ENCODE assay signal across 24 cellular contexts in genomic region chr7:75573477-75574019, GRCh38.
DNase-seq lines count a peak whose midpoint lies in the region; ATAC-seq, FAIRE-seq and TF ChIP-seq lines count a peak whose summit lies in the region.
"Had no signal": no experiment of that assay in that cellular context is flagged by ENCODE, and none has a peak within 500 bp of the region (broad histone marks: within the 10 kb centered on the region; RNA-seq: fewer than 3 reads in every experiment).

No MANE protein-coding gene starts in this region.

- FAIRE-seq in D721Med (lab: Jason Lieb, UNC) = no peak
- FAIRE-seq: G401.6, GM12892, HTR-8/SVneo had no signal

- DNase-seq in Right ventricle myocardium inferior (ENCODE audit: missing footprints) = peak; percentile 55
- no peak for DNase-seq in right cardiac atrium
- no peak for DNase-seq in caudate nucleus (lab: John Stamatoyannopoulos, UW)
- peak; percentile 61 for DNase-seq in kidney tubule cell (ENCODE audit: low spot score)
- peak; percentile 56 to 84 for DNase-seq in thyroid gland
- DNase-seq in D721Med (ENCODE audit: insufficient read length, low spot score) = no peak
- no peak for DNase-seq in pons (ENCODE audit: low spot score)
- DNase-seq: 8988T; AML-193; Calu3; CD8-positive, alpha-beta T cell; Karpas-422; MG63; NCI-H1048; NCI-H1417 treated with DMSO at 0.1 percent for 48 hours; NCI-H187; NCI-H2107; NCI-H446 treated with DMSO at 0.1 percent for 48 hours; NCI-H526 treated with DMSO at 0.1 percent for 48 hours; SHP77 had no signal

- H3K4me3 ChIP-seq in right cardiac atrium (ENCODE audit: low read length) (no peak overlapping the region), thyroid gland (replicated peaks in 1 of 3) (no peak overlapping the region)
- H3K4me3 ChIP-seq: MG63 had no signal

- no peak overlapping the region for H3K27ac ChIP-seq in right cardiac atrium (ENCODE audit: low read length)
- H3K27ac ChIP-seq in caudate nucleus (ENCODE audit: low read depth, low read length) = peak overlapping the region; percentile 49
- peak overlapping the region in 1 of 3 donors; percentile 25 for H3K27ac ChIP-seq in thyroid gland

- no peak for TF ChIP-seq POLR2A in thyroid gland (IDR thresholded peaks at IDR 0.05)

- H3K9me3 ChIP-seq in right cardiac atrium (ENCODE audit: control insufficient read depth, low read length) (no peaks in the 10 kb centered on the region), thyroid gland (no peaks in the 10 kb centered on the region)
- H3K9me3 ChIP-seq: MG63 had no signal

- ATAC-seq in Right ventricle myocardium inferior = no peak
- no peak for ATAC-seq in right cardiac atrium
- ATAC-seq in HG02798 (IDR thresholded peaks at IDR 0.05; ENCODE audit: poor library complexity, unreplicated experiment) = no peak
- ATAC-seq: CD8-positive, alpha-beta T cell had no signal

- no peak for TF ChIP-seq CTCF in thyroid gland (IDR thresholded peaks at IDR 0.05)
- no peak for TF ChIP-seq CTCF in D721Med (IDR thresholded peaks at IDR 0.05; ENCODE audit: insufficient read depth, missing control alignments)

- H3K27me3 ChIP-seq in right cardiac atrium (ENCODE audit: control insufficient read depth, insufficient read depth) = no peaks in the 10 kb centered on the region
- no peaks in the 10 kb centered on the region for H3K27me3 ChIP-seq in thyroid gland
- H3K27me3 ChIP-seq: MG63 had no signal

- 97% methylated on average over 14 of the region's 14 CpGs for WGBS in right cardiac atrium
- 75 to 93% methylated on average over 14 of the region's 14 CpGs for WGBS in thyroid gland, 2 donors

- H3K36me3 ChIP-seq in thyroid gland = peaks cover 6 to 7% of the 10 kb centered on the region in 2 donors
- H3K36me3 ChIP-seq: MG63 had no signal

- H3K4me1 ChIP-seq in right cardiac atrium (ENCODE audit: control insufficient read depth, insufficient read depth, low read length) = no peaks in the 10 kb centered on the region
- peaks cover 6 to 26% of the 10 kb centered on the region in 2 donors for H3K4me1 ChIP-seq in thyroid gland

- intact Hi-C loops in Right ventricle myocardium inferior (cut with DNase I) = no loop called here
- intact Hi-C loops in right cardiac atrium (cut with DNase I) = no loop called here
- intact Hi-C loops in thyroid gland (cut with DNase I) = loop anchor here (5.0 kb wide), 1 partner anchor 64 kb away; no protein-coding TSS in a partner anchor

Comparison
In these comparisons a context has a peak if more than half of its experiments do, and no peak if none do; other contexts are left out.
1. DNase-seq: peak in Right ventricle myocardium inferior (single experiment), kidney tubule cell (single experiment) and thyroid gland (2 of 2); none in right cardiac atrium (0 of 3), caudate nucleus (0 of 61), D721Med (single experiment) and pons (single experiment).